In the genomic region with DNA sequence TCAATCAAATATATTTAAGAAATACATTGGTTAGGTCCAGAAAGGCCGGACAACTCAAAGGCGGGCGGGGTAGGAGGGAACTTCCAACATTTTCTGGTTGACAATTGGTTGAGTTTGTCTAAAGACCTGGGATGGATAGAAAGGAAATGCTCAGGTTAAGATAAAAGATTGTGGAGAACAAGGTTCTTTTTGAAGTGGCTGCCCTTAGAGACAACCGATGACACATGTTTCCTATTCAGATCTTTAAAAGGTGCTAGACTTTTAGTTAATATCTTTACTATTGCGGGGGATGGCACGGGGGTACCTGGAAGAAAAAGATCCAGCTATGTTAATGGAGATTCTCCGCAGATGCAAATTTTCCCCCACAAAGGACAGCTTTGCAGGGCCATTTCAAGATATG, we compare ENCODE assay signal across 31 cellular contexts. TPM values are rescaled to one million over a fixed set of nuclear protein-coding genes. Genes with fewer than 3 reads are reported as not detected.
"Had no signal": no experiment of that assay in that cellular context is flagged by ENCODE, and none has a peak within 500 bp of the region (broad histone marks: within the 10 kb centered on the region; RNA-seq: fewer than 3 reads in every experiment).

No MANE protein-coding gene starts in this region.

- H3K27ac Mint-ChIP-seq: activated naive CD4-positive, alpha-beta T cell treated with anti-CD3 and anti-CD28 coated beads for 36 hours; activated naive CD4-positive, alpha-beta T cell treated with anti-CD3 and anti-CD28 coated beads, Interleukin-2, amount 50 U/mL, for 72 hours; activated T-helper 1 cell treated with anti-CD3 and anti-CD28 coated beads, Interleukin-12 subunit alpha, Interleukin-12 subunit beta, Interleukin-2, Interleukin-4 antibody, amounts not matched to agents 30 ng/mL and 10 ng/mL and 1 ng/mL, durations not matched to agents 14 hours and 24 hours and 36 hours had no signal

- H3K4me1 Mint-ChIP-seq: central memory CD8-positive, alpha-beta T cell had no signal

- H3K27me3 Mint-ChIP-seq: central memory CD8-positive, alpha-beta T cell had no signal

- H3K27me3 ChIP-seq: brain microvascular endothelial cell, cardiac muscle cell, Peyer's patch had no signal

- H3K36me3 ChIP-seq: brain microvascular endothelial cell, cardiac muscle cell, Peyer's patch, WERI-Rb-1 had no signal

- ATAC-seq: activated naive CD4-positive, alpha-beta T cell treated with anti-CD3 and anti-CD28 coated beads, Interleukin-2, amount 50 U/mL, for 72 hours; activated T-cell treated with anti-CD3 and anti-CD28 coated beads, Interleukin-2, amount 50 U/mL, for 4 hours; K562; Right ventricle myocardium inferior had no signal

- FAIRE-seq: K562 had no signal

- H3K9me3 Mint-ChIP-seq: central memory CD8-positive, alpha-beta T cell had no signal

- H3K4me3 Mint-ChIP-seq: activated naive CD4-positive, alpha-beta T cell treated with anti-CD3 and anti-CD28 coated beads for 36 hours; activated T-cell treated with anti-CD3 and anti-CD28 coated beads, Interleukin-2, amount 50 U/mL, for 4 hours; activated T-helper 1 cell treated with anti-CD3 and anti-CD28 coated beads, Interleukin-12 subunit alpha, Interleukin-12 subunit beta, Interleukin-2, Interleukin-4 antibody, amounts not matched to agents 30 ng/mL and 10 ng/mL and 1 ng/mL, durations not matched to agents 14 hours and 24 hours and 36 hours; central memory CD8-positive, alpha-beta T cell had no signal

- H3K4me3 ChIP-seq: cardiac muscle cell, K562, Peyer's patch had no signal

- DNase-seq: activated CD4-positive, alpha-beta T cell treated with anti-CD3 and anti-CD28 coated beads for 1 hour; activated CD4-positive, alpha-beta T cell treated with anti-CD3 and anti-CD28 coated beads for 48 hours; activated CD4-positive, alpha-beta T cell treated with anti-CD3 and anti-CD28 coated beads, Interleukin-2, amount 50 U/mL, for 4 hours; activated CD4-positive, CD25-positive, alpha-beta regulatory T cell; activated CD8-positive, alpha-beta memory T cell treated with anti-CD3 and anti-CD28 coated beads, Interleukin-2, amount 50 U/mL, for 4 hours; activated gamma-delta T cell treated with Interleukin-2 at 50 U/mL for 16 hours; activated naive CD4-positive, alpha-beta T cell treated with anti-CD3 and anti-CD28 coated beads for 36 hours; activated T-cell treated with anti-CD3 and anti-CD28 coated beads for 4 hours; activated T-cell treated with anti-CD3 and anti-CD28 coated beads, Interleukin-2, amount 50 U/mL, for 4 hours; anterior cingulate cortex; brain microvascular endothelial cell; NCI-H1105; NCI-H1417 treated with DMSO at 0.1 percent for 48 hours; NCI-H1930; NCI-H2081 treated with DMSO at 0.1 percent for 48 hours; NCI-H226; NCI-H446 treated with DMSO at 0.1 percent for 48 hours; NCI-H524; RPMI8226; SIG-M5; SW 1271; T-helper 1 cell; T1000; WERI-Rb-1 had no signal

- H3K9me3 ChIP-seq: Peyer's patch had no signal

- H3K27ac ChIP-seq: cardiac muscle cell, Peyer's patch, WERI-Rb-1 had no signal

RNA-seq across cellular contexts. Expression of a gene that starts 10.0 kb away (rescaled TPM):
- total RNA-seq: cardiac muscle cell had no signal
